15 cellular contexts compared by ENCODE assay signal in the genomic region with DNA sequence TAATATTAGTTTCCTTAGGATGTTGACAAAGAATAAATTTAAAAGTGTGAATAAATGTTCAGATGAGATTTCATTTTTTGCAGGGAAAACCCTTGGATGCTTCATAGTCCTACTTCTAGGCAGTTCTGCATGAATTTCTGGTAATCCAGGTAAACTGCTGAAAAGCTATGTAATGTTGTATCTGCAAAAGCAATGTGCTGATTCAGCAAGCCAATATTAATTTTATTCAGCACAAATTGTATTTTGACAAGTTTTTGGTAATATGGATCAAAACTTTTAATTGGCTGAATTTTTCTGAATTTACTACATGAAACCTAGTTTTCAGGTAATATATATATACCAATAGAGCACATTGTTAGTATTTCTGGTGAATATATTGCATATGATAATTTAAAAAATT. TPM values are rescaled to one million over a fixed set of nuclear protein-coding genes. Genes with fewer than 3 reads are reported as not detected.
DNase-seq lines count a peak whose midpoint lies in the region; ATAC-seq and TF ChIP-seq lines count a peak whose summit lies in the region.
"Had no signal": no experiment of that assay in that cellular context is flagged by ENCODE, and none has a peak within 500 bp of the region (broad histone marks: within the 10 kb centered on the region; RNA-seq: fewer than 3 reads in every experiment).

No MANE protein-coding gene starts in this region.

- H3K4me3 Mint-ChIP-seq in Calu3 (ENCODE audit: low read depth, unreplicated experiment): peak overlapping the region; percentile 76
- H3K4me3 Mint-ChIP-seq in progenitor cell of endocrine pancreas (ENCODE audit: low read depth): peak overlapping the region; percentile 84

- DNase-seq in Calu3 (no peak), foreskin keratinocyte (no peak), progenitor cell of endocrine pancreas (ENCODE audit: low spot score, unreplicated experiment) (no peak), heart right ventricle (no peak), dedifferentiated amniotic fluid mesenchymal stem cell (ENCODE audit: extremely low spot score) (no peak), NCI-H69 (lab: John Stamatoyannopoulos, UW) (no peak)
- DNase-seq: AML-193, Caco-2, H9, MG63, NCI-H1092 treated with DMSO at 0.1 percent for 48 hours, NCI-H187, Right ventricle myocardium superior had no signal

- BruUV-seq in Calu3 (replicated peaks; lab: Mats Ljungman, UMichigan): no TSS peak

- TF ChIP-seq CTCF in Calu3 (IDR thresholded peaks at IDR 0.05; ENCODE audit: unreplicated experiment) (no peak), VCaP (conservative IDR thresholded peaks at IDR 0.05) (no peak), foreskin keratinocyte (conservative IDR thresholded peaks at IDR 0.05) (no peak), progenitor cell of endocrine pancreas (IDR thresholded peaks at IDR 0.05; ENCODE audit: unreplicated experiment) (no peak), heart right ventricle (IDR thresholded peaks at IDR 0.05) (no peak)

- H3K27me3 ChIP-seq in foreskin keratinocyte: no peaks in the 10 kb centered on the region
- H3K27me3 ChIP-seq in heart right ventricle: no peaks in the 10 kb centered on the region
- H3K27me3 ChIP-seq: MG63 had no signal

- no peaks in the 10 kb centered on the region for H3K9me3 Mint-ChIP-seq in Calu3 (ENCODE audit: low read depth, unreplicated experiment)
- H3K9me3 Mint-ChIP-seq in progenitor cell of endocrine pancreas (ENCODE audit: low read depth): peaks cover 5% of the 10 kb centered on the region

- peaks cover 32% of the 10 kb centered on the region for H3K4me1 Mint-ChIP-seq in Calu3 (ENCODE audit: low read depth, unreplicated experiment)
- peaks cover 20% of the 10 kb centered on the region for H3K4me1 Mint-ChIP-seq in progenitor cell of endocrine pancreas (ENCODE audit: low read depth)

- no peaks in the 10 kb centered on the region for H3K9me3 ChIP-seq in heart right ventricle
- H3K9me3 ChIP-seq: Caco-2, MG63 had no signal

- H3K36me3 Mint-ChIP-seq in Calu3 (ENCODE audit: insufficient read depth, unreplicated experiment): peaks cover 20% of the 10 kb centered on the region
- H3K36me3 Mint-ChIP-seq in progenitor cell of endocrine pancreas (ENCODE audit: insufficient read depth): peaks cover 7% of the 10 kb centered on the region

- intact Hi-C loops in Calu3 (cut with micrococcal nuclease; ENCODE audit: unreplicated experiment): no loop called here
- intact Hi-C loops in heart right ventricle (cut with DNase I): no loop called here

- CTCF ChIA-PET in Calu3 (lab: Charles Lee): interaction anchor here (0.9 kb wide), 1 partner anchor 18 kb away, joined by 3 read pairs; a partner anchor contains a TSS

- H3K36me3 ChIP-seq in heart right ventricle: no peaks in the 10 kb centered on the region
- H3K36me3 ChIP-seq: MG63 had no signal

- H3K27me3 Mint-ChIP-seq in Calu3 (ENCODE audit: unreplicated experiment): no peaks in the 10 kb centered on the region
- no peaks in the 10 kb centered on the region for H3K27me3 Mint-ChIP-seq in progenitor cell of endocrine pancreas

- H3K4me1 ChIP-seq in foreskin keratinocyte (peaks cover 36% of the 10 kb centered on the region), heart right ventricle (no peaks in the 10 kb centered on the region)

- H3K4me3 ChIP-seq in heart right ventricle: no peak overlapping the region
- H3K4me3 ChIP-seq: MG63 had no signal

- H3K27ac Mint-ChIP-seq in Calu3 (ENCODE audit: unreplicated experiment) (peak overlapping the region; percentile 94), progenitor cell of endocrine pancreas (no peak overlapping the region)

- no peak for ATAC-seq in foreskin keratinocyte
- no peak for ATAC-seq in heart right ventricle

- H3K27ac ChIP-seq in VCaP: peak overlapping the region; percentile 78
- peak overlapping the region; percentile 5 for H3K27ac ChIP-seq in foreskin keratinocyte
- H3K27ac ChIP-seq in heart right ventricle: no peak overlapping the region
- H3K27ac ChIP-seq: KMS-11 had no signal

RNA-seq across cellular contexts. Expression of a gene that starts 17.8 kb away (rescaled TPM):
- total RNA-seq in Calu3 (2022) (55.6 and 62.4 TPM in 2 replicates), foreskin keratinocyte (79.0 and 93.7 TPM in 2 replicates), progenitor cell of endocrine pancreas (72.8 and 75.2 TPM in 2 replicates), heart right ventricle (10 to 100 TPM in 1 of 10 donors, 1 to 10 TPM in 9; 4.0 to 13.5 (median 7.1) TPM)
- polyA plus RNA-seq in foreskin keratinocyte (40.5 and 49.8 TPM in 2 replicates), heart right ventricle (10 to 100 TPM in 1 of 2 donors, 1 to 10 TPM in 1; 7.8 to 12.7 TPM)

Comparison
In these comparisons a context has a peak if more than half of its experiments do, and no peak if none do; other contexts are left out.
1. H3K27ac ChIP-seq: peak in VCaP (single experiment) and foreskin keratinocyte (single experiment); none in heart right ventricle (0 of 10).